8 cellular contexts compared by ENCODE assay signal in the genomic region with DNA sequence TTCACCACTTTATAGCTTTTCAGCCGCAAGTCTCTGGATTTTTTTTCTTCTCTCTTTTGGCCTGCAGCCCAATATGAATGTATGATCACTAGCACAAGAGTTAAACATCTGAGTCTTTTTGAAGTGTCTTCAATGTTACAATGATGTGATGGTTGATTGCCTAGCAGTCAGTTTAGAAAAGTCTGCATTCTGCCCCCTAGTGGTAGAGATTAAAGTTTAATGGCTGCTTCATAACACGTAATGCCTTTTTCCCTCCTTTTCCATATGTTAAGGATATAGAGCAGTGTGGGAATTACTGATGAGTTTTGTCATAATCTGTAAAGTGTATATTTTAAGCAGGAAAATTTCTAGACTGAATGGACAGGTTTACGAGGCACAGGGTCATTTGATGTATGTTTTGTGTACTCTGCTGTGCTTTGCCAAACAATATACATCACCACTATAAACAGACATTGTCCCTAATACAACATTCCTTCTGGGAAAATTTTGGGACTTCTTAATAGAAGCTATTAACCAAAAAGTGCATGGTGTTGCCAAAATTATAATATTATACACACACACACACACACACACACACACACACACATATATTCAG.
DNase-seq lines count a peak whose midpoint lies in the region; ATAC-seq and TF ChIP-seq lines count a peak whose summit lies in the region.

No MANE protein-coding gene starts in this region.

- CTCF ChIA-PET in MCF 10A (lab: Yijun Ruan, JAX) = interaction anchor here (0.6 to 2.0 kb wide), 25 partner anchors 8 to 1952 kb away, joined by 3 to 11 read pairs (median 3); no protein-coding TSS in a partner anchor
- CTCF ChIA-PET in activated naive CD4-positive, alpha-beta T cell treated with anti-CD3 and anti-CD28 coated beads for 36 hours (lab: Charles Lee) = interaction anchor here (0.6 to 1.7 kb wide), 9 partner anchors 11 to 942 kb away, joined by 3 to 5 read pairs (median 3); no protein-coding TSS in a partner anchor

- H3K4me3 ChIP-seq in AG09309 (ENCODE audit: control insufficient read depth, low read depth, low read length) = no peak overlapping the region
- H3K4me3 ChIP-seq in lung = no peak overlapping the region

- POLR2A ChIA-PET in MCF 10A (lab: Yijun Ruan, JAX) = no interaction called here

- no peaks in the 10 kb centered on the region for H3K27me3 ChIP-seq in lung (ENCODE audit: control insufficient read depth, insufficient read depth)

- H3K4me1 ChIP-seq in lung (ENCODE audit: control insufficient read depth in 2 of 2, insufficient read depth in 2 of 2, low read length in 2 of 2) = no peaks in the 10 kb centered on the region

- no peaks in the 10 kb centered on the region for H3K9me3 Mint-ChIP-seq in MCF 10A (ENCODE audit: unreplicated experiment)
- H3K9me3 Mint-ChIP-seq in activated naive CD4-positive, alpha-beta T cell treated with anti-CD3 and anti-CD28 coated beads for 36 hours = no peaks in the 10 kb centered on the region

- H3K27ac Mint-ChIP-seq in MCF 10A (ENCODE audit: low read depth, unreplicated experiment) = no peak overlapping the region
- H3K27ac Mint-ChIP-seq in activated naive CD4-positive, alpha-beta T cell treated with anti-CD3 and anti-CD28 coated beads for 36 hours = no peak overlapping the region

- H3K9me3 ChIP-seq in lung (ENCODE audit: control insufficient read depth in 2 of 2, insufficient read depth in 1 of 2, low read length in 1 of 2) = no peaks in the 10 kb centered on the region

- H3K27ac ChIP-seq in lung (ENCODE audit: low read depth in 1 of 2, low read length in 1 of 2) = no peak overlapping the region

- 43 to 47% methylated on average over 3 of the region's 3 CpGs for WGBS in lung, 2 donors

- H3K4me1 Mint-ChIP-seq in MCF 10A (ENCODE audit: insufficient read depth, unreplicated experiment) = peaks cover 6% of the 10 kb centered on the region
- peaks cover under 1% of the 10 kb centered on the region for H3K4me1 Mint-ChIP-seq in activated naive CD4-positive, alpha-beta T cell treated with anti-CD3 and anti-CD28 coated beads for 36 hours (ENCODE audit: low read depth)

- DNase-seq in AG09309 (ENCODE audit: low read depth) (no peak), LoVo (ENCODE audit: low spot score) (peak; percentile 64), MCF 10A (ENCODE audit: unreplicated experiment) (peak; percentile 66), lung (ENCODE audit: low spot score) (no peak), HK-2 (ENCODE audit: unreplicated experiment) (no peak), posterior cingulate gyrus (no peak)
- no peak for DNase-seq in activated naive CD4-positive, alpha-beta T cell treated with anti-CD3 and anti-CD28 coated beads for 36 hours

- TF ChIP-seq CTCF in AG09309 (IDR thresholded peaks at IDR 0.05; ENCODE audit: control insufficient read depth, insufficient read depth, low read depth, low read length, missing control alignments) (peak; percentile 49), MCF 10A (IDR thresholded peaks at IDR 0.05; ENCODE audit: unreplicated experiment) (peak; percentile 45), lung (IDR thresholded peaks at IDR 0.05; ENCODE audit: control extremely low read depth, extremely low read depth) (peak; percentile 18)

- H3K36me3 ChIP-seq in lung (ENCODE audit: control insufficient read depth in 2 of 2, insufficient read depth in 2 of 2, low read length in 2 of 2) = no peaks in the 10 kb centered on the region

- H3K36me3 Mint-ChIP-seq in MCF 10A (ENCODE audit: insufficient read depth, unreplicated experiment) = peaks cover 6% of the 10 kb centered on the region
- no peaks in the 10 kb centered on the region for H3K36me3 Mint-ChIP-seq in activated naive CD4-positive, alpha-beta T cell treated with anti-CD3 and anti-CD28 coated beads for 36 hours (ENCODE audit: low read depth)

- H3K4me3 Mint-ChIP-seq in MCF 10A (ENCODE audit: unreplicated experiment) = no peak overlapping the region
- no peak overlapping the region for H3K4me3 Mint-ChIP-seq in activated naive CD4-positive, alpha-beta T cell treated with anti-CD3 and anti-CD28 coated beads for 36 hours

- ATAC-seq in GM18498 (IDR thresholded peaks at IDR 0.05; ENCODE audit: unreplicated experiment) = peak; percentile 44
- no peak for ATAC-seq in lung (ENCODE audit: insufficient read depth, low FRiP score)

- intact Hi-C loops in MCF 10A (cut with micrococcal nuclease) (loop anchor here (1.0 to 5.0 kb wide), 4 partner anchors 115 to 622 kb away; no protein-coding TSS in a partner anchor), posterior cingulate gyrus (cut with DNase I) (loop anchor here (5.0 kb wide), 1 partner anchor 620 kb away; no protein-coding TSS in a partner anchor)
- intact Hi-C loops in activated naive CD4-positive, alpha-beta T cell treated with anti-CD3 and anti-CD28 coated beads for 36 hours (cut with micrococcal nuclease) = loop anchor here (1.0 kb wide), 3 partner anchors 33 to 710 kb away; no protein-coding TSS in a partner anchor

- H3K27me3 Mint-ChIP-seq in MCF 10A (ENCODE audit: insufficient read depth, unreplicated experiment) = no peaks in the 10 kb centered on the region
- peaks cover 44% of the 10 kb centered on the region for H3K27me3 Mint-ChIP-seq in activated naive CD4-positive, alpha-beta T cell treated with anti-CD3 and anti-CD28 coated beads for 36 hours (ENCODE audit: low read depth)

- BruUV-seq in MCF 10A (replicated peaks; lab: Mats Ljungman, UMichigan) = no TSS peak

Comparison
In these comparisons a context has a peak if more than half of its experiments do, and no peak if none do; other contexts are left out.
1. DNase-seq: peak in LoVo (single experiment) and MCF 10A (single experiment); none in AG09309 (single experiment), lung (single experiment), HK-2 (single experiment), posterior cingulate gyrus (0 of 10) and activated naive CD4-positive, alpha-beta T cell treated with anti-CD3 and anti-CD28 coated beads for 36 hours (single experiment).
2. Peak in every context shown above with its lines, with median percentiles within 50 percentile points of each other: CTCF ChIP-seq.